Comparison of ENCODE assay signal across 2 cellular contexts in genomic region chr15:95987886-95988573, GRCh38.
TF ChIP-seq lines count a peak whose summit lies in the region.

No MANE protein-coding gene starts in this region.

TF ChIP-seq in HepG2, 621 proteins besides CTCF, POLR2A, EP300 and RAD21 (continued from another document):
- TF ChIP-seq ONECUT2 (CRISPR knock-in tag; IDR thresholded peaks at IDR 0.05) = no peak
- TF ChIP-seq PCBP2 (optimal IDR thresholded peaks at IDR 0.05; ENCODE audit: low read depth, low read length, poor library complexity, severe bottlenecking) = peak; percentile 56

TF ChIP-seq in endothelial cell of umbilical vein, 7 proteins besides CTCF, POLR2A, EP300 and RAD21 (continued from another document):
- TF ChIP-seq EZH2 (IDR thresholded peaks at IDR 0.05; ENCODE audit: borderline replicate concordance, low read depth, low read length, severe bottlenecking) (no peak), JUN (IDR thresholded peaks at IDR 0.05; ENCODE audit: borderline replicate concordance, insufficient read depth, insufficient read length, low read depth) (no peak)
